In genomic region chr7:152899482-152900166, GRCh38 we compare ENCODE assay signal across 1 cellular context.
TF ChIP-seq lines count a peak whose summit lies in the region.

No MANE protein-coding gene starts in this region.

TF ChIP-seq in HepG2, 621 proteins besides CTCF, POLR2A, EP300 and RAD21 (continued from another document and continues in another):
- TF ChIP-seq TERF1 (CRISPR knock-in tag; IDR thresholded peaks at IDR 0.05) (no peak), KLF6 (CRISPR knock-in tag; IDR thresholded peaks at IDR 0.05) (no peak), SP140L (CRISPR knock-in tag; IDR thresholded peaks at IDR 0.05; ENCODE audit: borderline replicate concordance) (no peak), SOX13 (IDR thresholded peaks at IDR 0.05) (peak; percentile 58; the same call in 1 of the 2 replicates), SOX13 (CRISPR knock-in tag; conservative IDR thresholded peaks at IDR 0.05 in 1 of 2, IDR thresholded peaks at IDR 0.05 in 1 of 2) (no peak), SNAPC4 (CRISPR knock-in tag; IDR thresholded peaks at IDR 0.05) (no peak), ATF7-NPFF (CRISPR knock-in tag; IDR thresholded peaks at IDR 0.05; ENCODE audit: low read depth) (no peak), TBX3 (IDR thresholded peaks at IDR 0.05; ENCODE audit: borderline replicate concordance) (no peak), ZSCAN21 (CRISPR knock-in tag; IDR thresholded peaks at IDR 0.05; ENCODE audit: borderline replicate concordance) (peak; percentile 91), MAFF (IDR thresholded peaks at IDR 0.05; ENCODE audit: low read depth, low read length) (no peak), SNAPC5 (CRISPR knock-in tag; IDR thresholded peaks at IDR 0.05; ENCODE audit: borderline replicate concordance) (no peak), ZNF367 (CRISPR knock-in tag; IDR thresholded peaks at IDR 0.05; ENCODE audit: borderline replicate concordance) (no peak), ZNF260 (CRISPR knock-in tag; IDR thresholded peaks at IDR 0.05; ENCODE audit: borderline replicate concordance, low read depth) (no peak), FLYWCH1 (CRISPR knock-in tag; IDR thresholded peaks at IDR 0.05) (no peak), SOX5 (CRISPR knock-in tag; IDR thresholded peaks at IDR 0.05; ENCODE audit: borderline replicate concordance) (no peak), ZBTB34 (CRISPR knock-in tag; IDR thresholded peaks at IDR 0.05) (no peak), ZKSCAN1 (IDR thresholded peaks at IDR 0.05; ENCODE audit: low read length) (no peak), CBX1 (IDR thresholded peaks at IDR 0.05; ENCODE audit: low read depth) (no peak), JUNB (CRISPR knock-in tag; IDR thresholded peaks at IDR 0.05; ENCODE audit: borderline replicate concordance) (no peak), ZNF12 (CRISPR knock-in tag; IDR thresholded peaks at IDR 0.05) (no peak), GABPB1 (CRISPR knock-in tag; IDR thresholded peaks at IDR 0.05) (no peak), ZNF350 (CRISPR knock-in tag; IDR thresholded peaks at IDR 0.05; ENCODE audit: borderline replicate concordance, low read depth) (no peak), DMTF1 (CRISPR knock-in tag; IDR thresholded peaks at IDR 0.05) (no peak), HNRNPK (IDR thresholded peaks at IDR 0.05; ENCODE audit: low read depth, low read length, poor library complexity, severe bottlenecking) (no peak), ZNF138 (CRISPR knock-in tag; IDR thresholded peaks at IDR 0.05; ENCODE audit: low read depth) (no peak), NR2C2 (CRISPR knock-in tag; IDR thresholded peaks at IDR 0.05; ENCODE audit: borderline replicate concordance) (no peak), ZNF317 (CRISPR knock-in tag; IDR thresholded peaks at IDR 0.05) (no peak), TAF15 (IDR thresholded peaks at IDR 0.05; ENCODE audit: low read depth, low read length, poor library complexity, severe bottlenecking) (no peak), NR2F2 (IDR thresholded peaks at IDR 0.05; ENCODE audit: borderline replicate concordance, low read depth) (no peak), ZNF296 (CRISPR knock-in tag; conservative IDR thresholded peaks at IDR 0.05) (no peak), ZNF17 (CRISPR knock-in tag; IDR thresholded peaks at IDR 0.05) (no peak), ZNF746 (CRISPR knock-in tag; IDR thresholded peaks at IDR 0.05) (no peak), SMYD3 (CRISPR knock-in tag; IDR thresholded peaks at IDR 0.05) (no peak), KMT2B (CRISPR knock-in tag; IDR thresholded peaks at IDR 0.05) (no peak; the same call in 1 of the 2 replicates), RAD51 (IDR thresholded peaks at IDR 0.05; ENCODE audit: borderline replicate concordance) (no peak), KAT2B (IDR thresholded peaks at IDR 0.05; ENCODE audit: borderline replicate concordance, low read depth, low read length) (no peak), HNRNPUL1 (IDR thresholded peaks at IDR 0.05; ENCODE audit: low read depth, low read length) (no peak), ZBTB21 (CRISPR knock-in tag; IDR thresholded peaks at IDR 0.05) (no peak), ELK4 (CRISPR knock-in tag; IDR thresholded peaks at IDR 0.05; ENCODE audit: borderline replicate concordance) (no peak), MIXL1 (CRISPR knock-in tag; IDR thresholded peaks at IDR 0.05) (peak; percentile 22; the same call in 1 of the 2 replicates), ZFAT (CRISPR knock-in tag; conservative IDR thresholded peaks at IDR 0.05) (no peak), ZSCAN31 (CRISPR knock-in tag; IDR thresholded peaks at IDR 0.05; ENCODE audit: low read depth) (0 out of 2 replicates have a peak, but pooled peaks have one; percentile 54), ZBTB2 (CRISPR knock-in tag; IDR thresholded peaks at IDR 0.05; ENCODE audit: low read depth) (no peak), ATM (IDR thresholded peaks at IDR 0.05; ENCODE audit: borderline replicate concordance) (no peak), ZNF670 (CRISPR knock-in tag; IDR thresholded peaks at IDR 0.05; ENCODE audit: borderline replicate concordance) (no peak), ZSCAN5A (CRISPR knock-in tag; IDR thresholded peaks at IDR 0.05; ENCODE audit: borderline replicate concordance) (no peak), PBX2 (CRISPR knock-in tag; IDR thresholded peaks at IDR 0.05) (0 out of 2 replicates have a peak, but pooled peaks have one; percentile 21), HMGA1 (CRISPR knock-in tag; conservative IDR thresholded peaks at IDR 0.05) (no peak), KDM6A (CRISPR knock-in tag; IDR thresholded peaks at IDR 0.05; ENCODE audit: low read depth) (no peak)
